In genomic region chr11:48172818-48173609, GRCh38 we compare ENCODE assay signal across 8 cellular contexts. TPM values are rescaled to one million over a fixed set of nuclear protein-coding genes. Genes with fewer than 3 reads are reported as not detected.
DNase-seq lines count a peak whose midpoint lies in the region; ATAC-seq and TF ChIP-seq lines count a peak whose summit lies in the region.

No MANE protein-coding gene starts in this region.

- intact Hi-C loops in ascending aorta (cut with DNase I) = no loop called here

- H3K9me3 ChIP-seq in DND-41 (ENCODE audit: insufficient read depth, low read length, severe bottlenecking) (no peaks in the 10 kb centered on the region), MG63 (no peaks in the 10 kb centered on the region), SU-DHL-6 (ENCODE audit: insufficient read depth, low read length) (no peaks in the 10 kb centered on the region), ascending aorta (no peaks in the 10 kb centered on the region), skeletal muscle satellite cell (replicated peaks; ENCODE audit: low read length) (no peaks in the 10 kb centered on the region)

- H3K4me1 ChIP-seq in DND-41 (ENCODE audit: insufficient read depth, low read length) = peaks cover 23% of the 10 kb centered on the region
- peaks cover 0 to 22% of the 10 kb centered on the region in 2 donors for H3K4me1 ChIP-seq in ascending aorta
- H3K4me1 ChIP-seq in skeletal muscle satellite cell (ENCODE audit: control insufficient read depth, insufficient read depth, low read length) = peaks cover 24% of the 10 kb centered on the region

- ATAC-seq in DND-41 (ENCODE audit: insufficient read depth, low read depth) = peak; percentile 88
- peak; percentile 79 for ATAC-seq in GM21619 (IDR thresholded peaks at IDR 0.05; ENCODE audit: unreplicated experiment)

- H3K4me3 ChIP-seq in DND-41 (ENCODE audit: low read depth in 1 of 2, low read length in 2 of 2) (no peak overlapping the region), MG63 (no peak overlapping the region), SU-DHL-6 (ENCODE audit: insufficient read depth, low read length, poor library complexity, severe bottlenecking) (no peak overlapping the region), ascending aorta (peak overlapping the region in 1 of 2 donors; percentile 32), skeletal muscle satellite cell (ENCODE audit: low read length) (peak overlapping the region; percentile 26)

- H3K4me2 ChIP-seq in DND-41 (ENCODE audit: insufficient read depth, low read length) (no peak overlapping the region), SU-DHL-6 (ENCODE audit: low read depth, low read length, poor library complexity, severe bottlenecking) (no peak overlapping the region), skeletal muscle satellite cell (ENCODE audit: low read length) (peak overlapping the region; percentile 75)

- TF ChIP-seq CTCF in DND-41 (IDR thresholded peaks at IDR 0.05; ENCODE audit: borderline replicate concordance, extremely low read depth, low read length, poor library complexity, severe bottlenecking) (peak; percentile 95), SU-DHL-6 (IDR thresholded peaks at IDR 0.05; ENCODE audit: insufficient read depth, low read length, poor library complexity, severe bottlenecking) (peak; percentile 90), ascending aorta (IDR thresholded peaks at IDR 0.05) (peak; percentile 64 to 96 (median 93))

- H3K9ac ChIP-seq in DND-41 (ENCODE audit: low read depth, low read length) (no peak overlapping the region), SU-DHL-6 (ENCODE audit: low read length) (no peak overlapping the region), skeletal muscle satellite cell (ENCODE audit: low read depth, low read length) (no peak overlapping the region)

- DNase-seq in DND-41 (peak; percentile 75), MG63 (peak; percentile 40), ascending aorta (ENCODE audit: low spot score in 2 of 2) (peak in 1 of 2 donors; percentile 72), hepatic stellate cell (ENCODE audit: low spot score) (peak; percentile 72), amniotic stem cell (lab: John Stamatoyannopoulos, UW) (no peak)

- H2AFZ ChIP-seq in DND-41 (ENCODE audit: low read depth, low read length) = peak overlapping the region; percentile 50; the same call in 1 of the 2 replicates
- H2AFZ ChIP-seq in SU-DHL-6 (ENCODE audit: low read depth, low read length, severe bottlenecking) = no peak overlapping the region

- no peaks in the 10 kb centered on the region for H3K79me2 ChIP-seq in DND-41 (ENCODE audit: insufficient read depth, low read length)
- no peaks in the 10 kb centered on the region for H3K79me2 ChIP-seq in SU-DHL-6 (ENCODE audit: insufficient read depth, low read length)

- H3K27me3 ChIP-seq in DND-41 (ENCODE audit: insufficient read depth, low read length, poor library complexity) = no peaks in the 10 kb centered on the region
- no peaks in the 10 kb centered on the region for H3K27me3 ChIP-seq in MG63
- H3K27me3 ChIP-seq in SU-DHL-6 (ENCODE audit: low read length) = no peaks in the 10 kb centered on the region
- no peaks in the 10 kb centered on the region for H3K27me3 ChIP-seq in ascending aorta
- H3K27me3 ChIP-seq in skeletal muscle satellite cell (ENCODE audit: control insufficient read depth, insufficient read depth, low read length) = no peaks in the 10 kb centered on the region

- H3F3A ChIP-seq in SU-DHL-6 (ENCODE audit: insufficient read depth) = no peaks in the 10 kb centered on the region

- H4K20me1 ChIP-seq in DND-41 (ENCODE audit: insufficient read depth, low read length) (no peaks in the 10 kb centered on the region), SU-DHL-6 (ENCODE audit: low read depth, low read length) (no peaks in the 10 kb centered on the region)

- H3K27ac ChIP-seq in DND-41 (ENCODE audit: low read length) = peak overlapping the region; percentile 22; the same call in 1 of the 2 replicates
- H3K27ac ChIP-seq in SU-DHL-6 (ENCODE audit: low read depth, low read length) = no peak overlapping the region
- H3K27ac ChIP-seq in ascending aorta = no peak overlapping the region

- H3K36me3 ChIP-seq in DND-41 (ENCODE audit: insufficient read depth, low read length) (no peaks in the 10 kb centered on the region), MG63 (peaks cover 11% of the 10 kb centered on the region), SU-DHL-6 (ENCODE audit: low read length) (no peaks in the 10 kb centered on the region), ascending aorta (no peaks in the 10 kb centered on the region), skeletal muscle satellite cell (ENCODE audit: insufficient read depth, low read length) (peaks cover 2% of the 10 kb centered on the region)

- no peaks in the 10 kb centered on the region for H3K9me2 ChIP-seq in SU-DHL-6 (replicated peaks; ENCODE audit: insufficient read depth, low read length)

RNA-seq across cellular contexts. Expression of gene OR4B1, which starts 43.6 kb away (rescaled TPM):
- not detected in 2 replicates for total RNA-seq in MG63 (2014; rRNA removed; shearing (Covaris generic); ENCODE audit: low replicate concordance)
- not detected for total RNA-seq in ascending aorta
- total RNA-seq in skeletal muscle satellite cell (2012; rRNA removed) = not detected in 2 replicates
